21 cellular contexts compared by ENCODE assay signal in the genomic region with DNA sequence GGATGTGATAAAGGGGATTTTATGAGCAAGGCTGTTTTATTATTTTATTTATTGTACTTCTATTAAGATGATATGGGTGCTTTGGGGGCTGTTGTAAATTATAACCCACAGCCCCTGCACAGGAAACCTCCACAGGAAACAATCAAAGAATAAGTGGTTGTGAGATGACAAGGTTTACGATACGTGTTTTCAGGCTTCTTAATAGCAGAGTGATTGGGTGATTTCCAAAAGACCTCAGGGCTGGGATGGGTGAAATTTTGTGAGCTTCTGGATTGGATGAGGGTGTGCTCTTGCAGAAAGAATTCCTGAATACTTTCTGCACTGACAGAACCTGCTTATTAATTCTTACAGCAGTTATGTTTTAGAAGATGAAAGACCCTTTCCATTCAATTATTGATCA. TPM values are rescaled to one million over a fixed set of nuclear protein-coding genes. Genes with fewer than 3 reads are reported as not detected.
DNase-seq lines count a peak whose midpoint lies in the region; ATAC-seq and TF ChIP-seq lines count a peak whose summit lies in the region.
"Had no signal": no experiment of that assay in that cellular context is flagged by ENCODE, and none has a peak within 500 bp of the region (broad histone marks: within the 10 kb centered on the region; RNA-seq: fewer than 3 reads in every experiment).

No MANE protein-coding gene starts in this region.

- no peaks in the 10 kb centered on the region for H3K36me3 ChIP-seq in BLaER1
- H3K36me3 ChIP-seq in OCI-LY1 (ENCODE audit: insufficient read depth, low read length): 0 out of 2 replicates have a peak, but pooled peaks cover 9% of the 10 kb centered on the region
- no peaks in the 10 kb centered on the region for H3K36me3 ChIP-seq in esophagus squamous epithelium

- H3K27me3 ChIP-seq in BLaER1 (no peaks in the 10 kb centered on the region), OCI-LY1 (ENCODE audit: insufficient read depth, low read length) (no peaks in the 10 kb centered on the region), esophagus squamous epithelium (no peaks in the 10 kb centered on the region)

- peaks cover 13% of the 10 kb centered on the region for H3K4me1 ChIP-seq in BLaER1
- peaks cover 45% of the 10 kb centered on the region for H3K4me1 ChIP-seq in OCI-LY1 (ENCODE audit: insufficient read depth, low read length, severe bottlenecking)
- peaks cover 0 to 24% (median 6%) of the 10 kb centered on the region in 3 donors for H3K4me1 ChIP-seq in esophagus squamous epithelium

- no peaks in the 10 kb centered on the region for H3K79me2 ChIP-seq in OCI-LY1 (ENCODE audit: insufficient read depth, low read length)

- DNase-seq in esophagus squamous epithelium (lab: John Stamatoyannopoulos, UW) (no peak), hippocampal formation (lab: John Stamatoyannopoulos, UW) (no peak), MV-4-11 (lab: John Stamatoyannopoulos, UW) (no peak), COLO668 (lab: John Stamatoyannopoulos, UW; ENCODE audit: unreplicated experiment) (no peak)
- DNase-seq: 8988T, DMS79 treated with DMSO at 0.1 percent for 48 hours, H7, KG1, NCI-H1105 treated with DMSO at 0.1 percent for 48 hours, NCI-H1694, NCI-H2081, NCI-H2171 treated with DMSO at 0.1 percent for 48 hours, NCI-H446, NCI-H526, PC-3, SHP77, SW 1271, T-helper 17 cell had no signal

- H3K9me2 ChIP-seq in OCI-LY1 (ENCODE audit: low read depth, low read length): no peaks in the 10 kb centered on the region

- H3K9me3 ChIP-seq in BLaER1: peaks cover 3% of the 10 kb centered on the region; the same call in 1 of the 2 replicates
- peaks cover 4% of the 10 kb centered on the region; the same call in 1 of the 2 replicates for H3K9me3 ChIP-seq in OCI-LY1 (ENCODE audit: low read length)
- H3K9me3 ChIP-seq in esophagus squamous epithelium: peaks cover 0 to 3% (median 0%) of the 10 kb centered on the region in 3 donors

- TF ChIP-seq CTCF in OCI-LY1 (IDR thresholded peaks at IDR 0.05; ENCODE audit: low read length) (no peak), esophagus squamous epithelium (IDR thresholded peaks at IDR 0.05) (no peak)

- peaks cover 2% of the 10 kb centered on the region; the same call in 1 of the 2 replicates for H3F3A ChIP-seq in OCI-LY1 (ENCODE audit: insufficient read depth, low read length)

- H3K4me2 ChIP-seq in BLaER1 (peak overlapping the region; percentile 40), OCI-LY1 (ENCODE audit: low read length) (peak overlapping the region; percentile 29)

- H2AFZ ChIP-seq in OCI-LY1 (ENCODE audit: low read length): no peak overlapping the region

- 28% methylated on average over 2 of the region's 2 CpGs for WGBS in esophagus squamous epithelium, 2 donors

- no peak overlapping the region for H3K4me3 ChIP-seq in BLaER1
- no peak overlapping the region for H3K4me3 ChIP-seq in OCI-LY1 (ENCODE audit: low read depth, low read length, poor library complexity, severe bottlenecking)
- peak overlapping the region in 2 of 4 donors; percentile 3 to 16 for H3K4me3 ChIP-seq in esophagus squamous epithelium

- ATAC-seq in GM21619 (IDR thresholded peaks at IDR 0.05; ENCODE audit: unreplicated experiment): peak; percentile 35
- ATAC-seq: PC-3, T-helper 17 cell had no signal

- no peak overlapping the region for H3K9ac ChIP-seq in BLaER1
- no peak overlapping the region for H3K9ac ChIP-seq in OCI-LY1 (ENCODE audit: low read length)

- H4K20me1 ChIP-seq in BLaER1 (no peaks in the 10 kb centered on the region), OCI-LY1 (ENCODE audit: insufficient read depth, low read length) (no peaks in the 10 kb centered on the region)

- H3K27ac ChIP-seq in BLaER1: no peak overlapping the region
- peak overlapping the region; percentile 56 for H3K27ac ChIP-seq in OCI-LY1 (ENCODE audit: low read depth, low read length, poor library complexity, severe bottlenecking)
- H3K27ac ChIP-seq in esophagus squamous epithelium: peak overlapping the region in 3 of 4 donors; percentile 19 to 61 (median 50)

- no peak for TF ChIP-seq POLR2A in esophagus squamous epithelium (IDR thresholded peaks at IDR 0.05)

- intact Hi-C loops in esophagus squamous epithelium (cut with DNase I): no loop called here

RNA-seq across cellular contexts. Expression of a gene that starts 21.4 kb away (rescaled TPM):
- total RNA-seq in esophagus squamous epithelium: 10 to 100 TPM in 3 of 4 donors, 1 to 10 TPM in 1; 3.7 to 44.3 (median 23.4) TPM
- total RNA-seq: PC-3 had no signal
